In the genomic region with DNA sequence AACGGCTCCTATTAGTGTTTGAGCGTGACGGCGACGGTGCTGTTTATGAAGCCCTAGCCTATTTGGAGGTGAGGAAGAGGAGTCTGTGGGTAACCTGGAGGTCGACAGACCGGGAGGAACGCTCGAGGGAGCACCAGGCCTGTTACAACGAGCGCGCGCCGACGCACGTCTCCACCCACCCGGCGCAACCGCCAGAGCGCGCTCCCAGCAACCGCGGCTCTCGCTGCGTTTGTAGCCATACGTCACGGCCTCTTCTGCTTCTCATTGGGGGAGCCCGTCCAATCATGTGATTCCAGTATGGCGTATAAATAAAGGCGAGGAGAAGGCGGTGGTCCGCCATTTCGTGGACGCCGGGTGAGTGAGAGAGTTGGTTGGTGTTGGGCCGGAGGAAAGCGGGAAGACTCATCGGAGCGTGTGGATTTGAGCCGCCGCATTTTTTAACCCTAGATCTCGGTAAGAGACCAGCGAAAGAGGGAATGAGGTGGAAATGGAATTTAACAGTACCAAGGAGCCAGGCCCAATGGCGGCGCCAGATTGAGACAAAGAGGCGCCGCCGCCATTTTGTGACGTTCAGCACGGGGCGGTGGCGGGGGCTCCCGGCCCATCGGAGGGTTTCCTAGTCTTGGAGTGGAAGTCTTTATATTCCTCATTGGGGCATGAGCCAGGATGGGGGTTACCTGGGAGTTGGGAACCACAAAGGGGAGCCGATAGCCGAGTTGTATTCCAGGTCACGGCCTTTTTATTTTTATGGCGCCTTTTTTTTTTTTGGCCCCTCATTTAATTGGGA, we compare ENCODE assay signal across 1 cellular context.
TF ChIP-seq lines count a peak whose summit lies in the region.

A gene (plus strand): TSS at position 334 of the 787 bp plus-strand sequence. CDS start 2,401 bp downstream, outside the sequence.

TF ChIP-seq in HepG2, 621 proteins besides CTCF, POLR2A, EP300 and RAD21 (continued from another document and continues in another):
- TF ChIP-seq, protein P1, sequence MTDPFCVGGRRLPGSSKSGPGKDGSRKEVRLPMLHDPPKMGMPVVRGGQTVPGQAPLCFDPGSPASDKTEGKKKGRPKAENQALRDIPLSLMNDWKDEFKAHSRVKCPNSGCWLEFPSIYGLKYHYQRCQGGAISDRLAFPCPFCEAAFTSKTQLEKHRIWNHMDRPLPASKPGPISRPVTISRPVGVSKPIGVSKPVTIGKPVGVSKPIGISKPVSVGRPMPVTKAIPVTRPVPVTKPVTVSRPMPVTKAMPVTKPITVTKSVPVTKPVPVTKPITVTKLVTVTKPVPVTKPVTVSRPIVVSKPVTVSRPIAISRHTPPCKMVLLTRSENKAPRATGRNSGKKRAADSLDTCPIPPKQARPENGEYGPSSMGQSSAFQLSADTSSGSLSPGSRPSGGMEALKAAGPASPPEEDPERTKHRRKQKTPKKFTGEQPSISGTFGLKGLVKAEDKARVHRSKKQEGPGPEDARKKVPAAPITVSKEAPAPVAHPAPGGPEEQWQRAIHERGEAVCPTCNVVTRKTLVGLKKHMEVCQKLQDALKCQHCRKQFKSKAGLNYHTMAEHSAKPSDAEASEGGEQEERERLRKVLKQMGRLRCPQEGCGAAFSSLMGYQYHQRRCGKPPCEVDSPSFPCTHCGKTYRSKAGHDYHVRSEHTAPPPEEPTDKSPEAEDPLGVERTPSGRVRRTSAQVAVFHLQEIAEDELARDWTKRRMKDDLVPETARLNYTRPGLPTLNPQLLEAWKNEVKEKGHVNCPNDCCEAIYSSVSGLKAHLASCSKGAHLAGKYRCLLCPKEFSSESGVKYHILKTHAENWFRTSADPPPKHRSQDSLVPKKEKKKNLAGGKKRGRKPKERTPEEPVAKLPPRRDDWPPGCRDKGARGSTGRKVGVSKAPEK (CRISPR knock-in tag; IDR thresholded peaks at IDR 0.05; ENCODE audit: borderline replicate concordance) = no peak
- TF ChIP-seq CREM (IDR thresholded peaks at IDR 0.05) = peak; percentile 92
- 0 out of 2 replicates have a peak, but pooled peaks have one; percentile 45 for TF ChIP-seq CREM (CRISPR knock-in tag; IDR thresholded peaks at IDR 0.05)
- no peak for TF ChIP-seq FIP1L1 (IDR thresholded peaks at IDR 0.05; ENCODE audit: borderline replicate concordance, insufficient read depth, low read depth, low read length)
- TF ChIP-seq ZNF720 (CRISPR knock-in tag; IDR thresholded peaks at IDR 0.05) = no peak
- no peak for TF ChIP-seq CAMTA2 (CRISPR knock-in tag; IDR thresholded peaks at IDR 0.05; ENCODE audit: borderline replicate concordance)
- TF ChIP-seq MTA3 (CRISPR knock-in tag; IDR thresholded peaks at IDR 0.05) = no peak
- peak; percentile 63; the same call in 1 of the 2 replicates for TF ChIP-seq ZNF510 (CRISPR knock-in tag; IDR thresholded peaks at IDR 0.05; ENCODE audit: low read depth)
- TF ChIP-seq, protein P2, sequence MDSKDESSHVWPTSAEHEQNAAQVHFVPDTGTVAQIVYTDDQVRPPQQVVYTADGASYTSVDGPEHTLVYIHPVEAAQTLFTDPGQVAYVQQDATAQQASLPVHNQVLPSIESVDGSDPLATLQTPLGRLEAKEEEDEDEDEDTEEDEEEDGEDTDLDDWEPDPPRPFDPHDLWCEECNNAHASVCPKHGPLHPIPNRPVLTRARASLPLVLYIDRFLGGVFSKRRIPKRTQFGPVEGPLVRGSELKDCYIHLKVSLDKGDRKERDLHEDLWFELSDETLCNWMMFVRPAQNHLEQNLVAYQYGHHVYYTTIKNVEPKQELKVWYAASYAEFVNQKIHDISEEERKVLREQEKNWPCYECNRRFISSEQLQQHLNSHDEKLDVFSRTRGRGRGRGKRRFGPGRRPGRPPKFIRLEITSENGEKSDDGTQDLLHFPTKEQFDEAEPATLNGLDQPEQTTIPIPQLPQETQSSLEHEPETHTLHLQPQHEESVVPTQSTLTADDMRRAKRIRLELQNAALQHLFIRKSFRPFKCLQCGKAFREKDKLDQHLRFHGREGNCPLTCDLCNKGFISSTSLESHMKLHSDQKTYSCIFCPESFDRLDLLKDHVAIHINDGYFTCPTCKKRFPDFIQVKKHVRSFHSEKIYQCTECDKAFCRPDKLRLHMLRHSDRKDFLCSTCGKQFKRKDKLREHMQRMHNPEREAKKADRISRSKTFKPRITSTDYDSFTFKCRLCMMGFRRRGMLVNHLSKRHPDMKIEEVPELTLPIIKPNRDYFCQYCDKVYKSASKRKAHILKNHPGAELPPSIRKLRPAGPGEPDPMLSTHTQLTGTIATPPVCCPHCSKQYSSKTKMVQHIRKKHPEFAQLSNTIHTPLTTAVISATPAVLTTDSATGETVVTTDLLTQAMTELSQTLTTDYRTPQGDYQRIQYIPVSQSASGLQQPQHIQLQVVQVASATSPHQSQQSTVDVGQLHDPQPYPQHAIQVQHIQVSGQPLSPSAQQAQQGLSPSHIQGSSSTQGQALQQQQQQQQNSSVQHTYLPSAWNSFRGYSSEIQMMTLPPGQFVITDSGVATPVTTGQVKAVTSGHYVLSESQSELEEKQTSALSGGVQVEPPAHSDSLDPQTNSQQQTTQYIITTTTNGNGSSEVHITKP (CRISPR knock-in tag; IDR thresholded peaks at IDR 0.05; ENCODE audit: low read depth) = peak; percentile 77; the same call in 1 of the 2 replicates
- TF ChIP-seq, protein P3, sequence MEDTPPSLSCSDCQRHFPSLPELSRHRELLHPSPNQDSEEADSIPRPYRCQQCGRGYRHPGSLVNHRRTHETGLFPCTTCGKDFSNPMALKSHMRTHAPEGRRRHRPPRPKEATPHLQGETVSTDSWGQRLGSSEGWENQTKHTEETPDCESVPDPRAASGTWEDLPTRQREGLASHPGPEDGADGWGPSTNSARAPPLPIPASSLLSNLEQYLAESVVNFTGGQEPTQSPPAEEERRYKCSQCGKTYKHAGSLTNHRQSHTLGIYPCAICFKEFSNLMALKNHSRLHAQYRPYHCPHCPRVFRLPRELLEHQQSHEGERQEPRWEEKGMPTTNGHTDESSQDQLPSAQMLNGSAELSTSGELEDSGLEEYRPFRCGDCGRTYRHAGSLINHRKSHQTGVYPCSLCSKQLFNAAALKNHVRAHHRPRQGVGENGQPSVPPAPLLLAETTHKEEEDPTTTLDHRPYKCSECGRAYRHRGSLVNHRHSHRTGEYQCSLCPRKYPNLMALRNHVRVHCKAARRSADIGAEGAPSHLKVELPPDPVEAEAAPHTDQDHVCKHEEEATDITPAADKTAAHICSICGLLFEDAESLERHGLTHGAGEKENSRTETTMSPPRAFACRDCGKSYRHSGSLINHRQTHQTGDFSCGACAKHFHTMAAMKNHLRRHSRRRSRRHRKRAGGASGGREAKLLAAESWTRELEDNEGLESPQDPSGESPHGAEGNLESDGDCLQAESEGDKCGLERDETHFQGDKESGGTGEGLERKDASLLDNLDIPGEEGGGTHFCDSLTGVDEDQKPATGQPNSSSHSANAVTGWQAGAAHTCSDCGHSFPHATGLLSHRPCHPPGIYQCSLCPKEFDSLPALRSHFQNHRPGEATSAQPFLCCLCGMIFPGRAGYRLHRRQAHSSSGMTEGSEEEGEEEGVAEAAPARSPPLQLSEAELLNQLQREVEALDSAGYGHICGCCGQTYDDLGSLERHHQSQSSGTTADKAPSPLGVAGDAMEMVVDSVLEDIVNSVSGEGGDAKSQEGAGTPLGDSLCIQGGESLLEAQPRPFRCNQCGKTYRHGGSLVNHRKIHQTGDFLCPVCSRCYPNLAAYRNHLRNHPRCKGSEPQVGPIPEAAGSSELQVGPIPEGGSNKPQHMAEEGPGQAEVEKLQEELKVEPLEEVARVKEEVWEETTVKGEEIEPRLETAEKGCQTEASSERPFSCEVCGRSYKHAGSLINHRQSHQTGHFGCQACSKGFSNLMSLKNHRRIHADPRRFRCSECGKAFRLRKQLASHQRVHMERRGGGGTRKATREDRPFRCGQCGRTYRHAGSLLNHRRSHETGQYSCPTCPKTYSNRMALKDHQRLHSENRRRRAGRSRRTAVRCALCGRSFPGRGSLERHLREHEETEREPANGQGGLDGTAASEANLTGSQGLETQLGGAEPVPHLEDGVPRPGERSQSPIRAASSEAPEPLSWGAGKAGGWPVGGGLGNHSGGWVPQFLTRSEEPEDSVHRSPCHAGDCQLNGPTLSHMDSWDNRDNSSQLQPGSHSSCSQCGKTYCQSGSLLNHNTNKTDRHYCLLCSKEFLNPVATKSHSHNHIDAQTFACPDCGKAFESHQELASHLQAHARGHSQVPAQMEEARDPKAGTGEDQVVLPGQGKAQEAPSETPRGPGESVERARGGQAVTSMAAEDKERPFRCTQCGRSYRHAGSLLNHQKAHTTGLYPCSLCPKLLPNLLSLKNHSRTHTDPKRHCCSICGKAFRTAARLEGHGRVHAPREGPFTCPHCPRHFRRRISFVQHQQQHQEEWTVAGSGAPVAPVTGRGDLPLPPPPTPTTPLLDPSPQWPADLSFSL (CRISPR knock-in tag; IDR thresholded peaks at IDR 0.05) = no peak
- TF ChIP-seq, protein P4, sequence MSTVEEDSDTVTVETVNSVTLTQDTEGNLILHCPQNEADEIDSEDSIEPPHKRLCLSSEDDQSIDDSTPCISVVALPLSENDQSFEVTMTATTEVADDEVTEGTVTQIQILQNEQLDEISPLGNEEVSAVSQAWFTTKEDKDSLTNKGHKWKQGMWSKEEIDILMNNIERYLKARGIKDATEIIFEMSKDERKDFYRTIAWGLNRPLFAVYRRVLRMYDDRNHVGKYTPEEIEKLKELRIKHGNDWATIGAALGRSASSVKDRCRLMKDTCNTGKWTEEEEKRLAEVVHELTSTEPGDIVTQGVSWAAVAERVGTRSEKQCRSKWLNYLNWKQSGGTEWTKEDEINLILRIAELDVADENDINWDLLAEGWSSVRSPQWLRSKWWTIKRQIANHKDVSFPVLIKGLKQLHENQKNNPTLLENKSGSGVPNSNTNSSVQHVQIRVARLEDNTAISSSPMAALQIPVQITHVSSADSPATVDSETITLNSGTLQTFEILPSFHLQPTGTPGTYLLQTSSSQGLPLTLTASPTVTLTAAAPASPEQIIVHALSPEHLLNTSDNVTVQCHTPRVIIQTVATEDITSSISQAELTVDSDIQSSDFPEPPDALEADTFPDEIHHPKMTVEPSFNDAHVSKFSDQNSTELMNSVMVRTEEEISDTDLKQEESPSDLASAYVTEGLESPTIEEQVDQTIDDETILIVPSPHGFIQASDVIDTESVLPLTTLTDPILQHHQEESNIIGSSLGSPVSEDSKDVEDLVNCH (CRISPR knock-in tag; IDR thresholded peaks at IDR 0.05) = no peak
- TF ChIP-seq, protein P5, sequence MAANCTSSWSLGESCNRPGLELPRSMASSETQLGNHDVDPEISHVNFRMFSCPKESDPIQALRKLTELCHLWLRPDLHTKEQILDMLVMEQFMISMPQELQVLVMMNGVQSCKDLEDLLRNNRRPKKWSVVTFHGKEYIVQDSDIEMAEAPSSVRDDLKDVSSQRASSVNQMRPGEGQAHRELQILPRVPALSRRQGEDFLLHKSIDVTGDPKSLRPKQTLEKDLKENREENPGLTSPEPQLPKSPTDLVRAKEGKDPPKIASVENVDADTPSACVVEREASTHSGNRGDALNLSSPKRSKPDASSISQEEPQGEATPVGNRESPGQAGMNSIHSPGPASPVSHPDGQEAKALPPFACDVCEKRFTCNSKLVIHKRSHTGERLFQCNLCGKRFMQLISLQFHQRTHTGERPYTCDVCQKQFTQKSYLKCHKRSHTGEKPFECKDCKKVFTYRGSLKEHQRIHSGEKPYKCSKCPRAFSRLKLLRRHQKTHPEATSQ (CRISPR knock-in tag; IDR thresholded peaks at IDR 0.05; ENCODE audit: borderline replicate concordance) = peak; percentile 84; the same call in 1 of the 2 replicates
- TF ChIP-seq, protein P6, sequence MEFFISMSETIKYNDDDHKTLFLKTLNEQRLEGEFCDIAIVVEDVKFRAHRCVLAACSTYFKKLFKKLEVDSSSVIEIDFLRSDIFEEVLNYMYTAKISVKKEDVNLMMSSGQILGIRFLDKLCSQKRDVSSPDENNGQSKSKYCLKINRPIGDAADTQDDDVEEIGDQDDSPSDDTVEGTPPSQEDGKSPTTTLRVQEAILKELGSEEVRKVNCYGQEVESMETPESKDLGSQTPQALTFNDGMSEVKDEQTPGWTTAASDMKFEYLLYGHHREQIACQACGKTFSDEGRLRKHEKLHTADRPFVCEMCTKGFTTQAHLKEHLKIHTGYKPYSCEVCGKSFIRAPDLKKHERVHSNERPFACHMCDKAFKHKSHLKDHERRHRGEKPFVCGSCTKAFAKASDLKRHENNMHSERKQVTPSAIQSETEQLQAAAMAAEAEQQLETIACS (CRISPR knock-in tag; IDR thresholded peaks at IDR 0.05) = peak; percentile 98
- peak; percentile 84 for TF ChIP-seq HIVEP1 (CRISPR knock-in tag; IDR thresholded peaks at IDR 0.05)
- no peak; the same call in 1 of the 2 replicates for TF ChIP-seq NKX3-1 (CRISPR knock-in tag; IDR thresholded peaks at IDR 0.05)
- peak; percentile 76 for TF ChIP-seq ISL2 (CRISPR knock-in tag; IDR thresholded peaks at IDR 0.05)
